25 cellular contexts compared by ENCODE assay signal in genomic region chr18:11762429-11762828, GRCh38.
"Had no signal": no experiment of that assay in that cellular context is flagged by ENCODE, and none has a peak within 500 bp of the region (broad histone marks: within the 10 kb centered on the region; RNA-seq: fewer than 3 reads in every experiment).

No MANE protein-coding gene starts in this region.

- H3K27me3 ChIP-seq: colonic mucosa, gastroesophageal sphincter, heart right ventricle, left lung had no signal

- H3K4me3 ChIP-seq: colonic mucosa, gastroesophageal sphincter, heart right ventricle, left lung, lower lobe of right lung, mucosa of descending colon had no signal

- H3K4me3 Mint-ChIP-seq: dendritic cell treated with granulocyte-macrophage colony-stimulating factor and Interleukin-4, amounts not matched to agents 40 ng/mL and 50 ng/mL, for 4 days; effector memory CD8-positive, alpha-beta T cell; endodermal cell; mesothelial cell of epicardium; naive B cell; naive thymus-derived CD8-positive, alpha-beta T cell had no signal

- H3K4me1 ChIP-seq: colonic mucosa, foreskin keratinocyte, gastroesophageal sphincter, heart right ventricle, left lung, lower lobe of right lung had no signal

- H3K4me1 Mint-ChIP-seq: naive B cell; naive thymus-derived CD8-positive, alpha-beta T cell had no signal

- H3K36me3 Mint-ChIP-seq: mesothelial cell of epicardium; naive B cell; naive thymus-derived CD8-positive, alpha-beta T cell had no signal

- H3K27ac Mint-ChIP-seq: dendritic cell treated with granulocyte-macrophage colony-stimulating factor and Interleukin-4, amounts not matched to agents 40 ng/mL and 50 ng/mL, for 4 days; effector memory CD8-positive, alpha-beta T cell; endodermal cell; mesothelial cell of epicardium; naive B cell; naive thymus-derived CD8-positive, alpha-beta T cell had no signal

- H3K9me3 ChIP-seq: colonic mucosa, gastroesophageal sphincter, heart right ventricle, left lung, lower lobe of right lung, mucosa of descending colon had no signal

- H3K9me3 Mint-ChIP-seq: dendritic cell treated with granulocyte-macrophage colony-stimulating factor and Interleukin-4, amounts not matched to agents 40 ng/mL and 50 ng/mL, for 4 days; effector memory CD8-positive, alpha-beta T cell; endodermal cell; mesothelial cell of epicardium; naive B cell; naive thymus-derived CD8-positive, alpha-beta T cell had no signal

- FAIRE-seq: endometrium, frontal cortex, islet of Langerhans, keratinocyte had no signal

- DNase-seq: colonic mucosa; cortex of kidney; effector CD8-positive, alpha-beta T cell; effector memory CD8-positive, alpha-beta T cell; endodermal cell; erythroblast; foreskin keratinocyte; heart right ventricle; hippocampal formation; left cardiac atrium; left lung; left ventricle myocardium superior; lower lobe of right lung; mesenchymal stem cell; mucosa of descending colon; naive B cell; naive thymus-derived CD8-positive, alpha-beta T cell had no signal

- H3K27ac ChIP-seq: colonic mucosa, epithelial cell of prostate, foreskin keratinocyte, gastroesophageal sphincter, heart right ventricle, left lung, lower lobe of right lung had no signal

- H3K36me3 ChIP-seq: colonic mucosa, gastroesophageal sphincter, heart right ventricle, left lung, lower lobe of right lung had no signal
